In genomic region chr3:124032351-124032880, GRCh38 we compare ENCODE assay signal across 9 cellular contexts. TPM values are rescaled to one million over a fixed set of nuclear protein-coding genes. Genes with fewer than 3 reads are reported as not detected.
A peak's percentile ranks its signal among the peaks of the same experiment; 100 is the strongest.
DNase-seq lines count a peak whose midpoint lies in the region; ATAC-seq and TF ChIP-seq lines count a peak whose summit lies in the region.
"Had no signal": no experiment of that assay in that cellular context is flagged by ENCODE, and none has a peak within 500 bp of the region (broad histone marks: within the 10 kb centered on the region; RNA-seq: fewer than 3 reads in every experiment).

No MANE protein-coding gene starts in this region.

- DNase-seq in AG09309 (ENCODE audit: low read depth) (no peak), fibroblast of gingiva (ENCODE audit: low read depth) (peak; percentile 14), natural killer cell (no peak), RPMI8226 (no peak), NCI-H526 treated with DMSO at 0.1 percent for 48 hours (lab: John Stamatoyannopoulos, UW) (no peak)
- no peak for DNase-seq in stimulated activated naive CD4-positive, alpha-beta T cell treated with Interleukin-2 at 50 U/mL for 16 hours (lab: John Stamatoyannopoulos, UW)

- H3K4me3 Mint-ChIP-seq in natural killer cell: peak overlapping the region; percentile 88

- peak overlapping the region; percentile 71 for H3K4me3 ChIP-seq in AG09309 (ENCODE audit: control insufficient read depth, low read depth, low read length)

- no peaks in the 10 kb centered on the region for H3K36me3 Mint-ChIP-seq in natural killer cell

- peak overlapping the region in 1 of 2 donors; percentile 0 for H3K27ac Mint-ChIP-seq in natural killer cell

- intact Hi-C loops in natural killer cell (cut with micrococcal nuclease): no loop called here

- H3K27me3 Mint-ChIP-seq in natural killer cell (ENCODE audit: low read depth in 2 of 2): peaks cover 35 to 37% of the 10 kb centered on the region in 2 donors

- peak; percentile 6 for ATAC-seq in HG03108 (IDR thresholded peaks at IDR 0.05; ENCODE audit: unreplicated experiment)
- peak; percentile 57 for ATAC-seq in SK-N-SH treated with all-trans-retinoic acid at 6 μM for 48 hours
- ATAC-seq in natural killer cell: no peak

- TF ChIP-seq CTCF in AG09309 (IDR thresholded peaks at IDR 0.05; ENCODE audit: control insufficient read depth, insufficient read depth, low read depth, low read length, missing control alignments): no peak
- TF ChIP-seq CTCF in natural killer cell (IDR thresholded peaks at IDR 0.05): no peak

- peaks cover 0 to 3% of the 10 kb centered on the region in 2 donors for H3K9me3 Mint-ChIP-seq in natural killer cell

- peaks cover 0 to 13% of the 10 kb centered on the region in 2 donors for H3K4me1 Mint-ChIP-seq in natural killer cell

TF ChIP-seq in SK-N-SH treated with all-trans-retinoic acid at 6 μM for 48 hours, 23 proteins besides CTCF, POLR2A, EP300 and RAD21:
- TF ChIP-seq CSRNP3 (CRISPR knock-in tag; IDR thresholded peaks at IDR 0.05): no peak
- no peak for TF ChIP-seq PPARA (CRISPR knock-in tag; IDR thresholded peaks at IDR 0.05; ENCODE audit: borderline replicate concordance)
- TF ChIP-seq ZNF70 (CRISPR knock-in tag; IDR thresholded peaks at IDR 0.05): no peak
- TF ChIP-seq CSDC2 (CRISPR knock-in tag; IDR thresholded peaks at IDR 0.05): no peak
- TF ChIP-seq ESRRG (CRISPR knock-in tag; IDR thresholded peaks at IDR 0.05): no peak
- TF ChIP-seq ZC3H10 (CRISPR knock-in tag; IDR thresholded peaks at IDR 0.05): no peak
- no peak for TF ChIP-seq ISL1 (CRISPR knock-in tag; IDR thresholded peaks at IDR 0.05)
- no peak for TF ChIP-seq POU6F1 (CRISPR knock-in tag; IDR thresholded peaks at IDR 0.05; ENCODE audit: borderline replicate concordance, low read depth)
- TF ChIP-seq TOX (CRISPR knock-in tag; IDR thresholded peaks at IDR 0.05; ENCODE audit: borderline replicate concordance): no peak
- no peak for TF ChIP-seq CREB5 (CRISPR knock-in tag; IDR thresholded peaks at IDR 0.05; ENCODE audit: low read depth)
- no peak for TF ChIP-seq ZFP30 (CRISPR knock-in tag; IDR thresholded peaks at IDR 0.05)
- no peak for TF ChIP-seq ZNF8 (CRISPR knock-in tag; IDR thresholded peaks at IDR 0.05)
- no peak for TF ChIP-seq OSR1 (CRISPR knock-in tag; IDR thresholded peaks at IDR 0.05)
- no peak for TF ChIP-seq PATZ1 (CRISPR knock-in tag; IDR thresholded peaks at IDR 0.05; ENCODE audit: borderline replicate concordance)

RNA-seq across cellular contexts. Expression of gene KALRN, which starts 0.8 kb away (rescaled TPM):
- 1 to 10 TPM; 1.5 to 4.2 (median 2.3) TPM for total RNA-seq in natural killer cell

RNA-seq across cellular contexts. Expression of gene ROPN1, which starts 40.5 kb away (rescaled TPM):
- not detected for total RNA-seq in natural killer cell
- total RNA-seq: mononuclear cell had no signal

Comparison
In these comparisons a context has a peak if more than half of its experiments do, and no peak if none do; other contexts are left out.
1. ATAC-seq: peak in HG03108 (single experiment) and SK-N-SH treated with all-trans-retinoic acid at 6 μM for 48 hours (single experiment); none in natural killer cell (0 of 3).